12 cellular contexts compared by ENCODE assay signal in the genomic region with DNA sequence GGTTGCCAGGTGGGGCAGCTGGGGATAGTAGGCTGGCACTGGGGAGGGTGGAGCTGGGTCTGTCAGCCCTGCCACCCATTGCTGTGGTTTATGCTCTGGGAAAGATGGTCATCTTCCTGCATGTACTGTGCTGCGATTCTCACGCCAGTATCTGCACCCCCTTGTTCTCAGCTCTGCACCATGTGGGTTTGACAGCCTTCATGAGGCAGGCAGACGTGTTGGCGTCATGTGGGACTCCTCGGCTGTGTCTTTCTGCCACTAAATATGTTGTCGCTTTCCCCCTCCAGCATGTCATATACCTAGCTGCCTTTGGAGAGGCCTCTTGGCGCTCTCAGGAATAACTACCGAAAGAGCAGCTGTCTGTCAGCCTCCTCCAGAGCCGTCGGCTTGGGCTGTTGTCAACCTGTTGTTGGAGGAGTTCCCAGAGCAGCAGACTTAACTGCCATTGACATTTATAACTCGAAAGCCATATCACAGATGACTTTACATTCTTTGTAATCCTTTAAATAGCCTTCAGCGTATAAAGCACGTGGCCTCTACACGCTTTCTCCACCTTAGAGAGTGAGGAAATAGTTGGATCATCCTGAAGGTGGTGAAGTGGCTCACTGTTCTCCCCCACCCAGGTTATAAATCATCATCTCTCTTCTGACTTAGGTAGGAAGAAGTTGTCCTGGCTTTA.
DNase-seq lines count a peak whose midpoint lies in the region; ATAC-seq, FAIRE-seq and TF ChIP-seq lines count a peak whose summit lies in the region.
"Had no signal": no experiment of that assay in that cellular context is flagged by ENCODE, and none has a peak within 500 bp of the region (broad histone marks: within the 10 kb centered on the region; RNA-seq: fewer than 3 reads in every experiment).

No MANE protein-coding gene starts in this region.

- no peak overlapping the region for H3K4me3 ChIP-seq in OCI-LY3 (ENCODE audit: low read length)
- peak overlapping the region; percentile 12 for H3K4me3 ChIP-seq in left ventricle myocardium inferior
- H3K4me3 ChIP-seq in small intestine (ENCODE audit: low read depth in 1 of 2, low read length in 2 of 2) = no peak overlapping the region
- no peak overlapping the region for H3K4me3 ChIP-seq in suprapubic skin
- no peak overlapping the region for H3K4me3 ChIP-seq in kidney (ENCODE audit: low read length in 2 of 2)
- H3K4me3 ChIP-seq: adrenal gland, esophagus squamous epithelium had no signal

- FAIRE-seq in small intestine (lab: Jason Lieb, UNC) (no peak), kidney (lab: Jason Lieb, UNC) (no peak)
- FAIRE-seq: HTR-8/SVneo had no signal

- peaks cover 4% of the 10 kb centered on the region; the same call in 1 of the 2 replicates for H4K20me1 ChIP-seq in OCI-LY3 (ENCODE audit: insufficient read depth, low read length)

- no peak for ATAC-seq in HG03442 (IDR thresholded peaks at IDR 0.05; ENCODE audit: unreplicated experiment)

- peaks cover 17% of the 10 kb centered on the region for H3K79me2 ChIP-seq in OCI-LY3 (ENCODE audit: low read length)

- DNase-seq in NCI-H1417 (lab: John Stamatoyannopoulos, UW) (peak in 2 of 3 experiments; percentile 1 to 66), NCI-H1417 treated with DMSO at 0.1 percent for 48 hours (lab: John Stamatoyannopoulos, UW) (no peak), left ventricle myocardium inferior (peak; percentile 47), small intestine (peak; percentile 86), suprapubic skin (ENCODE audit: low spot score in 2 of 2) (no peak), kidney (no peak)
- DNase-seq: esophagus squamous epithelium had no signal

- H3K27ac ChIP-seq in OCI-LY3 (ENCODE audit: low read length) (no peak overlapping the region), left ventricle myocardium inferior (replicated peaks) (peak overlapping the region; percentile 82), small intestine (ENCODE audit: low read depth in 1 of 2, low read length in 1 of 2) (peak overlapping the region; percentile 35 to 71), suprapubic skin (no peak overlapping the region), kidney (ENCODE audit: low read depth in 2 of 2, low read length in 2 of 2) (no peak overlapping the region)
- H3K27ac ChIP-seq: 22Rv1 had no signal

- H3K9ac ChIP-seq in OCI-LY3 (ENCODE audit: low read length) = no peak overlapping the region
- H3K9ac ChIP-seq in kidney (ENCODE audit: low read length in 2 of 2) = no peak overlapping the region

- H3K9me3 ChIP-seq in OCI-LY3 (ENCODE audit: insufficient read depth, low read length) (no peaks in the 10 kb centered on the region), left ventricle myocardium inferior (replicated peaks) (no peaks in the 10 kb centered on the region), small intestine (ENCODE audit: control insufficient read depth, low read depth) (no peaks in the 10 kb centered on the region), suprapubic skin (no peaks in the 10 kb centered on the region), kidney (ENCODE audit: control insufficient read depth in 1 of 2, low read length in 2 of 2) (no peaks in the 10 kb centered on the region)
- H3K9me3 ChIP-seq: adrenal gland, esophagus squamous epithelium had no signal

- no peak for TF ChIP-seq EP300 in suprapubic skin (IDR thresholded peaks at IDR 0.05)

- H3K36me3 ChIP-seq in OCI-LY3 (replicated peaks; ENCODE audit: low read depth, low read length) (no peaks in the 10 kb centered on the region), left ventricle myocardium inferior (no peaks in the 10 kb centered on the region), small intestine (ENCODE audit: control insufficient read depth in 2 of 2, insufficient read depth in 2 of 2, low read length in 2 of 2) (peaks cover 0 to 1% of the 10 kb centered on the region in 2 donors), suprapubic skin (no peaks in the 10 kb centered on the region), kidney (ENCODE audit: control insufficient read depth in 1 of 2, insufficient read depth in 2 of 2, low read length in 2 of 2) (no peaks in the 10 kb centered on the region)
- H3K36me3 ChIP-seq: adrenal gland, esophagus squamous epithelium had no signal

- intact Hi-C loops in left ventricle myocardium inferior (cut with micrococcal nuclease) = no loop called here
- intact Hi-C loops in kidney (cut with DNase I) = no loop called here

- peak overlapping the region; percentile 27; the same call in 1 of the 2 replicates for H3K4me2 ChIP-seq in OCI-LY3 (ENCODE audit: low read length)

- no peak overlapping the region for H2AFZ ChIP-seq in OCI-LY3 (ENCODE audit: low read depth, low read length)

- peaks cover 50% of the 10 kb centered on the region for H3K4me1 ChIP-seq in OCI-LY3 (ENCODE audit: low read length)
- H3K4me1 ChIP-seq in left ventricle myocardium inferior = peaks cover 90% of the 10 kb centered on the region
- peaks cover 12 to 17% of the 10 kb centered on the region in 2 donors for H3K4me1 ChIP-seq in small intestine (ENCODE audit: control insufficient read depth in 2 of 2, insufficient read depth in 1 of 2, low read depth in 1 of 2, low read length in 1 of 2)
- H3K4me1 ChIP-seq in suprapubic skin = peaks cover 26% of the 10 kb centered on the region
- H3K4me1 ChIP-seq in kidney (ENCODE audit: control insufficient read depth in 1 of 2, insufficient read depth in 1 of 2, low read depth in 1 of 2, low read length in 2 of 2) = no peaks in the 10 kb centered on the region

- TF ChIP-seq POLR2A in suprapubic skin (IDR thresholded peaks at IDR 0.05) = no peak

- WGBS in small intestine, 3 donors = 14 to 58% (median 35%) methylated on average over 14 of the region's 14 CpGs
- WGBS in suprapubic skin = 48% methylated on average over 12 of the region's 14 CpGs

- TF ChIP-seq CTCF in OCI-LY3 (IDR thresholded peaks at IDR 0.05; ENCODE audit: low read depth, low read length) = no peak
- TF ChIP-seq CTCF in left ventricle myocardium inferior (IDR thresholded peaks at IDR 0.05; ENCODE audit: borderline replicate concordance) = no peak
- no peak for TF ChIP-seq CTCF in suprapubic skin (IDR thresholded peaks at IDR 0.05)
- no peak for TF ChIP-seq CTCF in kidney (IDR thresholded peaks at IDR 0.05; ENCODE audit: borderline replicate concordance, extremely low read depth, insufficient read depth)

- H3K27me3 ChIP-seq in OCI-LY3 (ENCODE audit: low read depth, low read length) (no peaks in the 10 kb centered on the region), left ventricle myocardium inferior (ENCODE audit: low read depth) (no peaks in the 10 kb centered on the region), small intestine (ENCODE audit: control insufficient read depth in 2 of 2, insufficient read depth in 2 of 2, low read length in 2 of 2) (no peaks in the 10 kb centered on the region), suprapubic skin (no peaks in the 10 kb centered on the region)
- H3K27me3 ChIP-seq: adrenal gland, esophagus squamous epithelium had no signal

Comparison
In these comparisons a context has a peak if more than half of its experiments do, and no peak if none do; other contexts are left out.
1. DNase-seq: peak in NCI-H1417 (2 of 3), left ventricle myocardium inferior (single experiment) and small intestine (single experiment); none in NCI-H1417 treated with DMSO at 0.1 percent for 48 hours (single experiment), suprapubic skin (0 of 2) and kidney (single experiment).
2. H3K27ac ChIP-seq: peak in left ventricle myocardium inferior (single experiment) and small intestine (2 of 2); none in OCI-LY3 (single experiment), suprapubic skin (single experiment) and kidney (0 of 2).